Comparison of ENCODE assay signal across 24 cellular contexts in genomic region chr6:13380761-13381160, GRCh38.
"Had no signal": no experiment of that assay in that cellular context is flagged by ENCODE, and none has a peak within 500 bp of the region (broad histone marks: within the 10 kb centered on the region; RNA-seq: fewer than 3 reads in every experiment).

No MANE protein-coding gene starts in this region.

- H3K9me3 Mint-ChIP-seq: activated naive CD4-positive, alpha-beta T cell treated with anti-CD3 and anti-CD28 coated beads, Interleukin-2, amount 50 U/mL, for 24 hours; dendritic cell treated with granulocyte-macrophage colony-stimulating factor and Interleukin-4, amounts not matched to agents 40 ng/mL and 50 ng/mL, for 4 days; neural crest cell; stimulated activated memory B cell treated with anti-CD40 and anti-IgM and Interleukin-4, amounts not matched to agents 10 μg/mL and 1 μg/mL and 100 μg/mL, for 72 hours; T-helper 1 cell treated with Interleukin-12 subunit alpha and Interleukin-12 subunit beta and Interleukin-4 antibody, amounts not matched to agents 30 μg/mL and 1 μg/mL, for 36 hours had no signal

- H3K4me3 Mint-ChIP-seq: activated CD8-positive, alpha-beta T cell treated with anti-CD3 and anti-CD28 coated beads, Interleukin-2, amount 10 ng/mL, durations not matched to agents 7 days and 5 days; activated naive CD4-positive, alpha-beta T cell treated with anti-CD3 and anti-CD28 coated beads, Interleukin-2, amount 50 U/mL, for 24 hours; brain; dendritic cell treated with granulocyte-macrophage colony-stimulating factor and Interleukin-4, amounts not matched to agents 40 ng/mL and 50 ng/mL, for 4 days; neural crest cell; stimulated activated memory B cell treated with anti-CD40 and anti-IgM and Interleukin-4, amounts not matched to agents 10 μg/mL and 1 μg/mL and 100 μg/mL, for 72 hours; T-helper 1 cell treated with Interleukin-12 subunit alpha and Interleukin-12 subunit beta and Interleukin-4 antibody, amounts not matched to agents 30 μg/mL and 1 μg/mL, for 36 hours had no signal

- H3K27me3 Mint-ChIP-seq: activated naive CD4-positive, alpha-beta T cell treated with anti-CD3 and anti-CD28 coated beads, Interleukin-2, amount 50 U/mL, for 24 hours; brain; dendritic cell treated with granulocyte-macrophage colony-stimulating factor and Interleukin-4, amounts not matched to agents 40 ng/mL and 50 ng/mL, for 4 days; stimulated activated memory B cell treated with anti-CD40 and anti-IgM and Interleukin-4, amounts not matched to agents 10 μg/mL and 1 μg/mL and 100 μg/mL, for 72 hours had no signal

- H3K27ac Mint-ChIP-seq: activated CD8-positive, alpha-beta T cell treated with anti-CD3 and anti-CD28 coated beads, Interleukin-2, amount 10 ng/mL, durations not matched to agents 7 days and 5 days; activated naive CD4-positive, alpha-beta T cell treated with anti-CD3 and anti-CD28 coated beads, Interleukin-2, amount 50 U/mL, for 24 hours; dendritic cell treated with granulocyte-macrophage colony-stimulating factor and Interleukin-4, amounts not matched to agents 40 ng/mL and 50 ng/mL, for 4 days; T-helper 1 cell treated with Interleukin-12 subunit alpha and Interleukin-12 subunit beta and Interleukin-4 antibody, amounts not matched to agents 30 μg/mL and 1 μg/mL, for 36 hours had no signal

- H3K27me3 ChIP-seq: stomach, transverse colon had no signal

- H3K36me3 ChIP-seq: transverse colon had no signal

- DNase-seq: activated CD4-positive, alpha-beta T cell treated with anti-CD3 and anti-CD28 coated beads for 1 hour; activated CD4-positive, alpha-beta T cell treated with anti-CD3 and anti-CD28 coated beads, Interleukin-2, amount 50 U/mL, for 1 hour; activated CD8-positive, alpha-beta T cell treated with anti-CD3 and anti-CD28 coated beads, Interleukin-2, amount 10 ng/mL, durations not matched to agents 7 days and 5 days; activated gamma-delta T cell treated with Interleukin-2 at 50 U/mL for 16 hours; aorta; caudate nucleus; effector CD8-positive, alpha-beta T cell; foreskin melanocyte; left ventricle myocardium superior; mesenchymal stem cell; occipital lobe; small intestine; stimulated activated CD4-positive, alpha-beta T cell treated with anti-CD3 and anti-CD28 coated beads, Interleukin-15, amount 100 ng/mL, for 24 hours; stomach; T1000 had no signal

- H3K36me3 Mint-ChIP-seq: activated naive CD4-positive, alpha-beta T cell treated with anti-CD3 and anti-CD28 coated beads, Interleukin-2, amount 50 U/mL, for 24 hours had no signal

- H3K4me1 Mint-ChIP-seq: neural crest cell had no signal

- ATAC-seq: left ventricle myocardium superior; sciatic nerve; stimulated activated memory B cell treated with anti-CD40 and anti-IgM and Interleukin-4, amounts not matched to agents 10 μg/mL and 1 μg/mL and 100 μg/mL, for 72 hours had no signal

- H3K9me3 ChIP-seq: stomach, transverse colon had no signal

- H3K27ac ChIP-seq: stomach, VCaP had no signal

- H3K4me3 ChIP-seq: stomach, transverse colon had no signal
